Comparison of ENCODE assay signal across 8 cellular contexts in genomic region chr3:149339931-149340309, GRCh38. TPM values are rescaled to one million over a fixed set of nuclear protein-coding genes. Genes with fewer than 3 reads are reported as not detected.
DNase-seq lines count a peak whose midpoint lies in the region; ATAC-seq and TF ChIP-seq lines count a peak whose summit lies in the region.

No MANE protein-coding gene starts in this region.

- no peak for TF ChIP-seq CTCF in lower lobe of right lung (IDR thresholded peaks at IDR 0.05)

- peak; percentile 95 to 98 for ATAC-seq in lower lobe of right lung

- no peak overlapping the region for H3K4me3 ChIP-seq in lower lobe of right lung

- intact Hi-C loops in lower lobe of right lung (cut with DNase I): no loop called here

- DNase-seq in DMS153 (lab: John Stamatoyannopoulos, UW) (peak; percentile 86), NCI-H2196 treated with DMSO at 0.1 percent for 48 hours (lab: John Stamatoyannopoulos, UW; ENCODE audit: unreplicated experiment) (peak; percentile 58), dermis blood vessel endothelial cell (peak; percentile 100), lower lobe of right lung (peak; percentile 73), NCI-H526 treated with DMSO at 0.1 percent for 48 hours (lab: John Stamatoyannopoulos, UW) (no peak), inferior parietal cortex (ENCODE audit: extremely low spot score) (no peak), NCI-H2227 (lab: John Stamatoyannopoulos, UW; ENCODE audit: unreplicated experiment) (no peak), NCI-H2107 (lab: John Stamatoyannopoulos, UW) (no peak)

- H3K36me3 ChIP-seq in lower lobe of right lung: no peaks in the 10 kb centered on the region

- no peaks in the 10 kb centered on the region for H3K9me3 ChIP-seq in lower lobe of right lung

- H3K27me3 ChIP-seq in lower lobe of right lung (ENCODE audit: low read depth): no peaks in the 10 kb centered on the region

- H3K27ac ChIP-seq in lower lobe of right lung: peak overlapping the region; percentile 65

- H3K4me1 ChIP-seq in lower lobe of right lung: peaks cover 24% of the 10 kb centered on the region

RNA-seq across cellular contexts. Expression of gene TM4SF18, which starts 6.5 kb away (rescaled TPM):
- total RNA-seq in dermis blood vessel endothelial cell: 363 and 529 TPM in 2 replicates
- total RNA-seq in lower lobe of right lung: 6.5 TPM

RNA-seq across cellular contexts. Expression of gene TM4SF1, which starts 37.5 kb away (rescaled TPM):
- total RNA-seq in dermis blood vessel endothelial cell (921 and 1,047 TPM in 2 replicates), lower lobe of right lung (146 TPM)

Comparison
In these comparisons a context has a peak if more than half of its experiments do, and no peak if none do; other contexts are left out.
1. DNase-seq: peak in DMS153 (single experiment), NCI-H2196 treated with DMSO at 0.1 percent for 48 hours (single experiment), dermis blood vessel endothelial cell (single experiment) and lower lobe of right lung (single experiment); none in NCI-H526 treated with DMSO at 0.1 percent for 48 hours (single experiment), inferior parietal cortex (single experiment), NCI-H2227 (single experiment) and NCI-H2107 (single experiment).
2. RNA of gene TM4SF18, which starts 6.5 kb away (total RNA-seq): 363 to 529 TPM in dermis blood vessel endothelial cell; 6.5 TPM in lower lobe of right lung (single experiment); every median in the first group is over 10 times any median in the second.